ENCODE assay signal across 25 cellular contexts in the genomic region with DNA sequence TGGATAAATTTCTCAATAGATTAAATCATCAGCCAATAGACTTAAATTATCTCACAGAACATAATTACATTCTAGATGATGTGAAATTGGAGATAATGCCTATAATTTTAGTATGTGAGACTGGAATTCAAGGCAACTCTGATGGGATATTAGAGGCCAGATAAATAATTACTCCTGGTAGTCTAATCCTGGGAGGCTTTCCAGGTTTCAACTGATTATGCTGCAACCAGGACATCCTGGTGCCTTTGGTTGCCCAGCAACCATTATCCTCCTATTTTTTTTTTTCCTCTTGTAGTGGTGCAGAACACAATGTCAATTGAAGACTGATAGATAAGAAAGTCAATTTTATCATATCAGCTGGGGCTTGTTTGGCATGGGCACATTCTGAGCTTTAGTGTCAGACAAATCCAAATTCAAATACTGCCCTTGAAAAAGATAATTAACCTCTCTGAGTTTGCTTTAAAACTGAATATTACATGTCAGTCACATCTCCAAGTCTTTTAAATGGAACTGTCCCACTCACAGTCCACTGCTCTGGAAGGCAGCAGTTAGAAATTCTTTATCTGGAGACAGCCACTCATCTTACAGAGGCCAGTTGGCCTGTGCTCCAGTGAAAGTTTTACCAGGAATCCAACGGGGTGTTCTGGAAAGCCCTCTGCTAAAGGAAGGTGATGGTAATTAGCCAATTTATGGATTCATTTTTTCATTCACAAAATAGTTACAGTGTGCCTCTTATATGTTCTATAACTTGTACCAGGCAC.
DNase-seq lines count a peak whose midpoint lies in the region; ATAC-seq and TF ChIP-seq lines count a peak whose summit lies in the region.
"Had no signal": no experiment of that assay in that cellular context is flagged by ENCODE, and none has a peak within 500 bp of the region (broad histone marks: within the 10 kb centered on the region; RNA-seq: fewer than 3 reads in every experiment).

No MANE protein-coding gene starts in this region.

- H3K9me3 ChIP-seq in psoas muscle (no peaks in the 10 kb centered on the region), smooth muscle cell (replicated peaks; ENCODE audit: low read depth) (no peaks in the 10 kb centered on the region)
- H3K9me3 ChIP-seq: SJSA1 had no signal

- H2BK15ac ChIP-seq in mesendoderm (replicated peaks; ENCODE audit: low read depth), result no peak overlapping the region

- H3K9me3 Mint-ChIP-seq in endothelial cell (ENCODE audit: unreplicated experiment), result no peaks in the 10 kb centered on the region
- H3K9me3 Mint-ChIP-seq: activated naive CD4-positive, alpha-beta T cell treated with anti-CD3 and anti-CD28 coated beads, Interleukin-2, amount 10 ng/mL, durations not matched to agents 7 days and 5 days; neural crest cell had no signal

- no peaks in the 10 kb centered on the region for H3K79me1 ChIP-seq in mesendoderm (ENCODE audit: low read length)

- no peaks in the 10 kb centered on the region for H3K79me2 ChIP-seq in mesendoderm (ENCODE audit: control insufficient read depth, insufficient read depth, low read length)
- H3K79me2 ChIP-seq in smooth muscle cell (ENCODE audit: low read depth), result no peaks in the 10 kb centered on the region

- no peak overlapping the region for H4K8ac ChIP-seq in mesendoderm (ENCODE audit: low read depth, low read length)

- TF ChIP-seq CTCF in endothelial cell (IDR thresholded peaks at IDR 0.05; ENCODE audit: unreplicated experiment) (no peak), psoas muscle (IDR thresholded peaks at IDR 0.05) (no peak), smooth muscle cell (IDR thresholded peaks at IDR 0.05; ENCODE audit: borderline replicate concordance, insufficient read depth, poor library complexity, severe bottlenecking) (no peak)

- no peak overlapping the region for H3K4me3 Mint-ChIP-seq in endothelial cell (ENCODE audit: unreplicated experiment)
- H3K4me3 Mint-ChIP-seq: activated CD4-positive, alpha-beta T cell treated with anti-CD3 and anti-CD28 coated beads, Interleukin-2, amount 10 ng/mL, durations not matched to agents 24 days and 14 days; activated naive CD4-positive, alpha-beta T cell treated with anti-CD3 and anti-CD28 coated beads, Interleukin-2, amount 10 ng/mL, durations not matched to agents 7 days and 5 days; activated T-cell treated with anti-CD3 and anti-CD28 coated beads, Interleukin-2, amount 50 U/mL, for 72 hours; dendritic cell treated with granulocyte-macrophage colony-stimulating factor and Interleukin-4, amounts not matched to agents 40 ng/mL and 50 ng/mL, for 4 days; neural crest cell; T-helper 1 cell treated with Interleukin-12 subunit alpha and Interleukin-12 subunit beta and Interleukin-4 antibody, amounts not matched to agents 30 μg/mL and 1 μg/mL, for 36 hours had no signal

- no peaks in the 10 kb centered on the region for H3F3A ChIP-seq in smooth muscle cell (ENCODE audit: low read depth)

- H3K56ac ChIP-seq in mesendoderm (ENCODE audit: low read length), result no peak overlapping the region

- H3K27ac ChIP-seq in mesendoderm (ENCODE audit: low read depth, low read length) (no peak overlapping the region), psoas muscle (no peak overlapping the region), smooth muscle cell (ENCODE audit: low read depth) (no peak overlapping the region)
- H3K27ac ChIP-seq: HL-60, SJSA1 had no signal

- peaks cover 7% of the 10 kb centered on the region for H3K4me1 Mint-ChIP-seq in endothelial cell (ENCODE audit: unreplicated experiment)
- H3K4me1 Mint-ChIP-seq: activated naive CD4-positive, alpha-beta T cell treated with anti-CD3 and anti-CD28 coated beads, Interleukin-2, amount 10 ng/mL, durations not matched to agents 7 days and 5 days; neural crest cell had no signal

- H3K4me1 ChIP-seq in mesendoderm (ENCODE audit: control insufficient read depth, low read depth, low read length) (no peaks in the 10 kb centered on the region), psoas muscle (no peaks in the 10 kb centered on the region), smooth muscle cell (ENCODE audit: low read depth) (peaks cover 7% of the 10 kb centered on the region)
- H3K4me1 ChIP-seq: SJSA1 had no signal

- H3K36me3 ChIP-seq in mesendoderm (ENCODE audit: control insufficient read depth, insufficient read depth, low read length), result no peaks in the 10 kb centered on the region
- no peaks in the 10 kb centered on the region for H3K36me3 ChIP-seq in psoas muscle (ENCODE audit: insufficient read depth in 1 of 2, low read depth in 1 of 2)
- no peaks in the 10 kb centered on the region for H3K36me3 ChIP-seq in smooth muscle cell (ENCODE audit: low read depth)
- H3K36me3 ChIP-seq: SJSA1 had no signal

- ATAC-seq in psoas muscle (no peak), HG03520 (IDR thresholded peaks at IDR 0.05; ENCODE audit: unreplicated experiment) (no peak)
- ATAC-seq: activated T-cell treated with anti-CD3 and anti-CD28 coated beads, Interleukin-2, amount 50 U/mL, for 72 hours; HCT116 had no signal

- no peak overlapping the region for H3K23ac ChIP-seq in mesendoderm (ENCODE audit: low read length)

- peak; percentile 26 for DNase-seq in NCI-H2029 (lab: John Stamatoyannopoulos, UW)
- DNase-seq in NCI-H2029 treated with DMSO at 0.1 percent for 48 hours (lab: John Stamatoyannopoulos, UW), result no peak
- peak; percentile 19 for DNase-seq in NCI-H1105 treated with DMSO at 0.1 percent for 48 hours (lab: John Stamatoyannopoulos, UW)
- DNase-seq in endothelial cell (ENCODE audit: low spot score), result no peak
- peak; percentile 50 for DNase-seq in mesendoderm
- DNase-seq in psoas muscle, result no peak
- no peak for DNase-seq in smooth muscle cell (lab: John Stamatoyannopoulos, UW; ENCODE audit: unreplicated experiment)
- DNase-seq: activated CD4-positive, alpha-beta T cell treated with anti-CD3 and anti-CD28 coated beads, Interleukin-2, amount 10 ng/mL, durations not matched to agents 24 days and 14 days; activated naive CD4-positive, alpha-beta T cell treated with anti-CD3 and anti-CD28 coated beads, Interleukin-2, amount 10 ng/mL, durations not matched to agents 7 days and 5 days; activated T-cell treated with anti-CD3 and anti-CD28 coated beads, Interleukin-2, amount 50 U/mL, for 72 hours; AML-193; Kasumi-1; kidney; NCI-H1930; NCI-H510A; stimulated activated CD4-positive, alpha-beta T cell treated with anti-CD3 and anti-CD28 coated beads, Interleukin-1b, Interleukin-23, amount 100 ng/mL, for 48 hours; trophoblast cell had no signal

- no peak overlapping the region for H2AK5ac ChIP-seq in mesendoderm (ENCODE audit: low read length)

- intact Hi-C loops in psoas muscle (cut with DNase I), result no loop called here

- H3K4ac ChIP-seq in mesendoderm (ENCODE audit: low read depth, low read length), result no peak overlapping the region

- peak overlapping the region; percentile 78 for H3K27ac Mint-ChIP-seq in endothelial cell (ENCODE audit: unreplicated experiment)
- H3K27ac Mint-ChIP-seq: activated CD4-positive, alpha-beta T cell treated with anti-CD3 and anti-CD28 coated beads, Interleukin-2, amount 10 ng/mL, durations not matched to agents 24 days and 14 days; activated naive CD4-positive, alpha-beta T cell treated with anti-CD3 and anti-CD28 coated beads, Interleukin-2, amount 10 ng/mL, durations not matched to agents 7 days and 5 days; activated T-cell treated with anti-CD3 and anti-CD28 coated beads, Interleukin-2, amount 50 U/mL, for 72 hours; dendritic cell treated with granulocyte-macrophage colony-stimulating factor and Interleukin-4, amounts not matched to agents 40 ng/mL and 50 ng/mL, for 4 days; T-helper 1 cell treated with Interleukin-12 subunit alpha and Interleukin-12 subunit beta and Interleukin-4 antibody, amounts not matched to agents 30 μg/mL and 1 μg/mL, for 36 hours had no signal

- peaks cover 4% of the 10 kb centered on the region for H3K36me3 Mint-ChIP-seq in endothelial cell (ENCODE audit: low read depth, unreplicated experiment)
- H3K36me3 Mint-ChIP-seq: activated naive CD4-positive, alpha-beta T cell treated with anti-CD3 and anti-CD28 coated beads, Interleukin-2, amount 10 ng/mL, durations not matched to agents 7 days and 5 days had no signal

- H3K27me3 ChIP-seq in mesendoderm (ENCODE audit: insufficient read depth, low read length, poor library complexity) (no peaks in the 10 kb centered on the region), psoas muscle (ENCODE audit: insufficient read depth in 3 of 3, low read length in 2 of 3) (no peaks in the 10 kb centered on the region), smooth muscle cell (ENCODE audit: low read depth) (no peaks in the 10 kb centered on the region)
- H3K27me3 ChIP-seq: SJSA1 had no signal

- no peaks in the 10 kb centered on the region for H4K20me1 ChIP-seq in smooth muscle cell (ENCODE audit: low read depth)

- H4K5ac ChIP-seq in mesendoderm (ENCODE audit: low read length), result no peak overlapping the region

- no peak overlapping the region for H2BK120ac ChIP-seq in mesendoderm (ENCODE audit: low read depth, low read length)

- no peak overlapping the region for H3K18ac ChIP-seq in mesendoderm (ENCODE audit: low read length)

- H3K27me3 Mint-ChIP-seq in endothelial cell (ENCODE audit: unreplicated experiment), result peaks cover 3% of the 10 kb centered on the region
- H3K27me3 Mint-ChIP-seq: activated naive CD4-positive, alpha-beta T cell treated with anti-CD3 and anti-CD28 coated beads, Interleukin-2, amount 10 ng/mL, durations not matched to agents 7 days and 5 days; dendritic cell treated with granulocyte-macrophage colony-stimulating factor and Interleukin-4, amounts not matched to agents 40 ng/mL and 50 ng/mL, for 4 days had no signal

- H3K4me3 ChIP-seq in mesendoderm (ENCODE audit: low read length) (no peak overlapping the region), psoas muscle (no peak overlapping the region), smooth muscle cell (no peak overlapping the region)
- H3K4me3 ChIP-seq: SJSA1, skin epidermis had no signal

- WGBS in mesendoderm (ENCODE audit: extremely low coverage, insufficient coverage, low lambda C conversion rate), result no CpG with 5 or more reads among the region's 1 CpG
- 17 to 44% (median 28%) methylated on average over 1 of the region's 1 CpG for WGBS in psoas muscle, 3 donors
- WGBS in smooth muscle cell (ENCODE audit: low lambda C conversion rate), result 59% methylated on average over 1 of the region's 1 CpG

- H3K9ac ChIP-seq in mesendoderm (ENCODE audit: low read length) (no peak overlapping the region), smooth muscle cell (ENCODE audit: low read depth) (no peak overlapping the region)

- H3K4me2 ChIP-seq in mesendoderm (ENCODE audit: low read length) (no peak overlapping the region), smooth muscle cell (no peak overlapping the region)

- H2BK5ac ChIP-seq in mesendoderm (ENCODE audit: low read length), result no peak overlapping the region

- H2AFZ ChIP-seq in smooth muscle cell (ENCODE audit: low read depth), result no peak overlapping the region

Comparison
In these comparisons a context has a peak if more than half of its experiments do, and no peak if none do; other contexts are left out.
1. DNase-seq: peak in NCI-H2029 (single experiment), NCI-H1105 treated with DMSO at 0.1 percent for 48 hours (single experiment) and mesendoderm (single experiment); none in NCI-H2029 treated with DMSO at 0.1 percent for 48 hours (single experiment), endothelial cell (single experiment), psoas muscle (0 of 2) and smooth muscle cell (single experiment).